Comparison of ENCODE assay signal across 8 cellular contexts in genomic region chr1:23979387-23980005, GRCh38. TPM values are rescaled to one million over a fixed set of nuclear protein-coding genes. Genes with fewer than 3 reads are reported as not detected.
DNase-seq lines count a peak whose midpoint lies in the region; ATAC-seq and TF ChIP-seq lines count a peak whose summit lies in the region.

No MANE protein-coding gene starts in this region.

- H3K9me1 ChIP-seq in IMR-90 (ENCODE audit: insufficient read depth, low read length) = peaks cover 15% of the 10 kb centered on the region

- CTCF ChIA-PET in IMR-90 (lab: Yijun Ruan, JAX) = no interaction called here

- H4K20me1 ChIP-seq in IMR-90 (ENCODE audit: insufficient read depth, low read length) = peaks cover 40% of the 10 kb centered on the region

- H3K18ac ChIP-seq in IMR-90 (ENCODE audit: low read depth, low read length) = peak overlapping the region; percentile 78

- peak overlapping the region; percentile 95 for H2BK5ac ChIP-seq in IMR-90 (ENCODE audit: low read depth, low read length, poor library complexity, severe bottlenecking)

- peak overlapping the region; percentile 97 for H3K14ac ChIP-seq in IMR-90 (replicated peaks; ENCODE audit: low read depth, low read length)

- WGBS in IMR-90 (ENCODE audit: extremely low coverage in 2 of 2, insufficient read length in 1 of 2), 2 experiments = no CpG with 5 or more reads among the region's 29 CpGs

- H3K79me1 ChIP-seq in IMR-90 (ENCODE audit: low read depth in 1 of 2, low read length in 2 of 2) = peaks cover 0 to 13% of the 10 kb centered on the region in 2 experiments; a peak in 1 of 4 replicates

- H3K56ac ChIP-seq in IMR-90 (ENCODE audit: extremely low read depth, insufficient read depth, low read length) = peak overlapping the region; percentile 85

- no peak for TF ChIP-seq POLR2A in IMR-90 (IDR thresholded peaks at IDR 0.05; ENCODE audit: low read depth, low read length)

- H2AK9ac ChIP-seq in IMR-90 (replicated peaks; ENCODE audit: low read depth, low read length, poor library complexity) = peak overlapping the region; percentile 98

- H3K9ac ChIP-seq in IMR-90 (ENCODE audit: low read depth, low read length) (peak overlapping the region; percentile 96), mucosa of rectum (ENCODE audit: low read depth in 1 of 2, low read length in 2 of 2) (peak overlapping the region; percentile 92 to 95)

- peak overlapping the region; percentile 42; the same call in 1 of the 2 replicates for H4K5ac ChIP-seq in IMR-90 (ENCODE audit: low read depth, low read length)

- peaks cover 4% of the 10 kb centered on the region for H3K4me1 ChIP-seq in BE2C
- H3K4me1 ChIP-seq in IMR-90 (ENCODE audit: control insufficient read depth, insufficient read depth, low read length) = peaks cover 7% of the 10 kb centered on the region
- H3K4me1 ChIP-seq in mucosa of rectum (ENCODE audit: control insufficient read depth in 2 of 2, insufficient read depth in 2 of 2, low read length in 2 of 2) = peaks cover 24 to 32% of the 10 kb centered on the region in 2 donors

- H3K27me3 ChIP-seq in BE2C (no peaks in the 10 kb centered on the region), IMR-90 (ENCODE audit: control insufficient read depth, insufficient read depth, low read length) (no peaks in the 10 kb centered on the region), mucosa of rectum (ENCODE audit: control insufficient read depth in 2 of 2, insufficient read depth in 2 of 2, low read length in 2 of 2) (no peaks in the 10 kb centered on the region)

- H3K36me3 ChIP-seq in BE2C (peaks cover 7% of the 10 kb centered on the region), IMR-90 (ENCODE audit: control insufficient read depth, insufficient read depth, low read length) (peaks cover 1% of the 10 kb centered on the region), mucosa of rectum (ENCODE audit: control insufficient read depth in 2 of 2, insufficient read depth in 2 of 2, low read length in 2 of 2) (peaks cover 8 to 11% of the 10 kb centered on the region in 2 donors)

- peak overlapping the region; percentile 98; the same call in 1 of the 2 replicates for H3K4ac ChIP-seq in IMR-90 (ENCODE audit: low read depth, low read length)

- TF ChIP-seq CTCF in BE2C (IDR thresholded peaks at IDR 0.05; ENCODE audit: low read depth, low read length) = no peak
- no peak for TF ChIP-seq CTCF in IMR-90 (conservative IDR thresholded peaks at IDR 0.05; ENCODE audit: low read depth, low read length)

- no peak overlapping the region for H2BK20ac ChIP-seq in IMR-90 (ENCODE audit: low read depth, low read length)

- DNase-seq in BE2C = no peak
- DNase-seq in IMR-90 = no peak
- no peak for DNase-seq in caudate nucleus (lab: John Stamatoyannopoulos, UW)
- DNase-seq in dedifferentiated amniotic fluid mesenchymal stem cell (ENCODE audit: extremely low spot score) = no peak
- no peak for DNase-seq in NCI-H510A (lab: John Stamatoyannopoulos, UW)

- peak overlapping the region; percentile 23 to 94 for H4K8ac ChIP-seq in IMR-90 (ENCODE audit: low read depth in 2 of 2, low read length in 2 of 2)

- POLR2A ChIA-PET in IMR-90 (lab: Charles Lee; ENCODE audit: unreplicated experiment) = interaction anchor here (1.0 kb wide), 1 partner anchor 20 kb away, joined by 4 read pairs; the partner anchor contains the start of gene PNRC2

- H2AK5ac ChIP-seq in IMR-90 (ENCODE audit: low read depth, low read length) = peak overlapping the region; percentile 3; the same call in 1 of the 2 replicates

- peak overlapping the region; percentile 99 for H3K4me2 ChIP-seq in IMR-90 (ENCODE audit: low read depth, low read length)

- in situ Hi-C loops in IMR-90 (cut with MboI; ENCODE audit: low sequenced_read_pairs) = loop anchor here (5.0 kb wide), 1 partner anchor 43 kb away; no protein-coding TSS in a partner anchor

- ATAC-seq in IMR-90 (ENCODE audit: low read depth) = no peak
- no peak for ATAC-seq in GM19035 (IDR thresholded peaks at IDR 0.05; ENCODE audit: unreplicated experiment)
- ATAC-seq in HG02678 (IDR thresholded peaks at IDR 0.05; ENCODE audit: unreplicated experiment) = no peak

- no TSS peak for BruUV-seq in IMR-90 (replicated peaks; lab: Mats Ljungman, UMichigan)

- intact Hi-C loops in IMR-90 (cut with micrococcal nuclease) = loop anchor here (1.0 to 2.0 kb wide), 2 partner anchors 39 to 49 kb away; no protein-coding TSS in a partner anchor

- TF ChIP-seq RAD21 in IMR-90 (IDR thresholded peaks at IDR 0.05; ENCODE audit: low read length) = no peak

- dilution Hi-C loops in IMR-90 (cut with HindIII; ENCODE audit: low sequenced_read_pairs, unreplicated experiment) = no loop called here

- H3K4me3 ChIP-seq in BE2C (ENCODE audit: low read depth, low read length) = peak overlapping the region; percentile 84
- peak overlapping the region; percentile 86 for H3K4me3 ChIP-seq in IMR-90 (ENCODE audit: insufficient read depth, low read depth, low read length)
- peak overlapping the region; percentile 85 to 93 for H3K4me3 ChIP-seq in mucosa of rectum (ENCODE audit: low read length in 2 of 2)

- H3K9me3 ChIP-seq in BE2C (no peaks in the 10 kb centered on the region), IMR-90 (ENCODE audit: control insufficient read depth, insufficient read depth, low read length) (no peaks in the 10 kb centered on the region), mucosa of rectum (ENCODE audit: control insufficient read depth in 2 of 2, low read length in 2 of 2) (no peaks in the 10 kb centered on the region)

- H2AFZ ChIP-seq in IMR-90 (replicated peaks; ENCODE audit: low read length, poor library complexity) = peak overlapping the region; percentile 96

- peak overlapping the region; percentile 79; the same call in 1 of the 2 replicates for H3K23ac ChIP-seq in IMR-90 (ENCODE audit: low read depth, low read length)

- H3K27ac ChIP-seq in IMR-90 (ENCODE audit: insufficient read depth, low read length) = peak overlapping the region; percentile 98
- H3K27ac ChIP-seq in caudate nucleus (ENCODE audit: low read depth, low read length) = peak overlapping the region; percentile 93
- H3K27ac ChIP-seq in mucosa of rectum (ENCODE audit: low read depth in 2 of 2, low read length in 2 of 2) = peak overlapping the region; percentile 91 to 97

- H2BK15ac ChIP-seq in IMR-90 (ENCODE audit: low read depth, low read length) = no peak overlapping the region

- H4K91ac ChIP-seq in IMR-90 (ENCODE audit: insufficient read depth, low read depth, low read length) = 0 out of 2 replicates have a peak overlapping the region, but pooled peaks have one; percentile 13

- no peak overlapping the region for H2BK120ac ChIP-seq in IMR-90 (ENCODE audit: low read depth, low read length)

TF ChIP-seq in IMR-90, 13 proteins besides CTCF, POLR2A, EP300 and RAD21:
- no peak for TF ChIP-seq BHLHE40 (IDR thresholded peaks at IDR 0.05; ENCODE audit: low read depth, low read length)
- 0 out of 2 replicates have a peak, but pooled peaks have one; percentile 76 for TF ChIP-seq MXI1 (IDR thresholded peaks at IDR 0.05; ENCODE audit: borderline replicate concordance, low read depth, low read length)

RNA-seq across cellular contexts. Expression of gene SRSF10, which starts 0.6 kb away (rescaled TPM):
- polyA plus RNA-seq in BE2C (2012; ENCODE audit: insufficient read depth, insufficient read length, low read depth) = 57.4 TPM
- 110 and 189 TPM in 2 replicates for total RNA-seq in IMR-90 (2012; rRNA removed)
- polyA plus RNA-seq in IMR-90 (2012; rRNA removed) = 76.2 and 90.1 TPM in 2 replicates
- polyA plus RNA-seq in IMR-90 (2012; cell fraction: cytosol; rRNA removed) = 75.8 and 86.2 TPM in 2 replicates
- polyA plus RNA-seq in IMR-90 (2012; cell fraction: nucleus; rRNA removed; ENCODE audit: low replicate concordance) = 46.9 and 169 TPM in 2 replicates

RNA-seq across cellular contexts. Expression of gene PNRC2, which starts 19.9 kb away (rescaled TPM):
- polyA plus RNA-seq in BE2C (2012; ENCODE audit: insufficient read depth, insufficient read length, low read depth) = 24.7 TPM
- 76.0 and 106 TPM in 2 replicates for total RNA-seq in IMR-90 (2012; rRNA removed)
- 40.3 and 50.6 TPM in 2 replicates for polyA plus RNA-seq in IMR-90 (2012; rRNA removed)
- 18.7 and 20.2 TPM in 2 replicates for polyA plus RNA-seq in IMR-90 (2012; cell fraction: cytosol; rRNA removed)
- polyA plus RNA-seq in IMR-90 (2012; cell fraction: nucleus; rRNA removed; ENCODE audit: low replicate concordance) = 12.7 and 41.7 TPM in 2 replicates
